ENCODE assay signal across 31 cellular contexts in the genomic region with DNA sequence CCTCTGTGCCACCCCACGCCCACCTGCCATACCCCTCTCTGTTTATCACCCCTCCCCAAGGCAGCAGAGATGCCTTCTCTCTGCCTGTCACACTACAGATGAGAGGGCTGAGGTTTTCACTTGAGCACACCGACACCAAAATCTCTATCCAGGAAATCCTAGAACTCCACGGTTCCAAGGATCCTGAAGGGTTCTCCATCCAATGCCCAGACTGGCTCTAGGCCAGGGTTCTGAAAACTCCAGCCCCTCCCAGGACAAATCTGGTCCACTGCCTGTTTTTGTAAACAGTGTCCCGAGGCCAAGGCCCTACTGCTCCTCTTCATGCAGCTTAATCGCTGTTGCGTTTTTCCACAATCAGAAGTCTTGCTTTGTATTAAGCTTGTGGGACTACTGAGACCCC.
"Had no signal": no experiment of that assay in that cellular context is flagged by ENCODE, and none has a peak within 500 bp of the region (broad histone marks: within the 10 kb centered on the region; RNA-seq: fewer than 3 reads in every experiment).

No MANE protein-coding gene starts in this region.

- H3K36me3 Mint-ChIP-seq: immature natural killer cell; stimulated activated effector memory CD8-positive, alpha-beta T cell treated with anti-CD3 and anti-CD28 coated beads, Interleukin-12 subunit alpha, Interleukin-12 subunit beta, amount 100 ng/mL, for 72 hours; type B pancreatic cell had no signal

- H3K27ac Mint-ChIP-seq: immature natural killer cell; nephron; stimulated activated effector memory CD8-positive, alpha-beta T cell treated with anti-CD3 and anti-CD28 coated beads, Interleukin-12 subunit alpha, Interleukin-12 subunit beta, amount 100 ng/mL, for 72 hours; stimulated activated naive CD8-positive, alpha-beta T cell treated with anti-CD3 and anti-CD28 coated beads, Interleukin-15, Interleukin-2, amounts not matched to agents 100 ng/mL and 50 ng/mL, for 24 hours; type B pancreatic cell had no signal

- H3K4me1 Mint-ChIP-seq: immature natural killer cell; naive thymus-derived CD8-positive, alpha-beta T cell; nephron; stimulated activated effector memory CD8-positive, alpha-beta T cell treated with anti-CD3 and anti-CD28 coated beads, Interleukin-12 subunit alpha, Interleukin-12 subunit beta, amount 100 ng/mL, for 72 hours had no signal

- H3K4me3 ChIP-seq: left lung, lower lobe of right lung, pancreas, prostate gland, skin epidermis, suprapubic skin, thoracic aorta, tibial nerve, uterus had no signal

- H3K36me3 ChIP-seq: neutrophil, prostate gland, thoracic aorta, uterus had no signal

- DNase-seq: hypothalamus; immature natural killer cell; kidney; left colon; left lung; lower lobe of right lung; mammary epithelial cell; mesenchymal stem cell; naive thymus-derived CD8-positive, alpha-beta T cell; occipital lobe; pancreas; posterior cingulate gyrus; retina; right cardiac atrium; stimulated activated CD4-positive, alpha-beta T cell treated with anti-CD3 and anti-CD28 coated beads, Interleukin-12 subunit alpha, Interleukin-12 subunit beta, amount 100 ng/mL, for 4 hours; stimulated activated CD4-positive, alpha-beta T cell treated with anti-CD3 and anti-CD28 coated beads, Interleukin-15, amount 100 ng/mL, for 24 hours; stimulated activated CD4-positive, alpha-beta T cell treated with anti-CD3 and anti-CD28 coated beads, Interleukin-4, amount 100 ng/mL, for 24 hours; stimulated activated naive CD4-positive, alpha-beta T cell; uterus had no signal

- H3K27ac ChIP-seq: left lung, lower lobe of right lung, neutrophil, pancreas, prostate gland, skin epidermis, suprapubic skin, thoracic aorta, tibial nerve, uterus had no signal

- H3K27me3 Mint-ChIP-seq: naive thymus-derived CD8-positive, alpha-beta T cell; stimulated activated naive CD8-positive, alpha-beta T cell treated with anti-CD3 and anti-CD28 coated beads, Interleukin-15, Interleukin-2, amounts not matched to agents 100 ng/mL and 50 ng/mL, for 24 hours; type B pancreatic cell had no signal

- H3K4me3 Mint-ChIP-seq: immature natural killer cell; naive thymus-derived CD8-positive, alpha-beta T cell; nephron; neural crest cell; stimulated activated effector memory CD8-positive, alpha-beta T cell treated with anti-CD3 and anti-CD28 coated beads, Interleukin-12 subunit alpha, Interleukin-12 subunit beta, amount 100 ng/mL, for 72 hours; stimulated activated naive CD8-positive, alpha-beta T cell treated with anti-CD3 and anti-CD28 coated beads, Interleukin-15, Interleukin-2, amounts not matched to agents 100 ng/mL and 50 ng/mL, for 24 hours; type B pancreatic cell had no signal

- H3K9me3 ChIP-seq: left lung, lower lobe of right lung, neutrophil, pancreas, prostate gland, suprapubic skin, thoracic aorta, tibial nerve, uterus had no signal

- H3K9me3 Mint-ChIP-seq: immature natural killer cell; naive thymus-derived CD8-positive, alpha-beta T cell; nephron; neural crest cell; stimulated activated effector memory CD8-positive, alpha-beta T cell treated with anti-CD3 and anti-CD28 coated beads, Interleukin-12 subunit alpha, Interleukin-12 subunit beta, amount 100 ng/mL, for 72 hours; stimulated activated naive CD8-positive, alpha-beta T cell treated with anti-CD3 and anti-CD28 coated beads, Interleukin-15, Interleukin-2, amounts not matched to agents 100 ng/mL and 50 ng/mL, for 24 hours; type B pancreatic cell had no signal

- H3K27me3 ChIP-seq: left lung, pancreas, suprapubic skin, tibial nerve, uterus had no signal

- ATAC-seq: left colon; left lung; lower lobe of right lung; naive thymus-derived CD8-positive, alpha-beta T cell; pancreas; right cardiac atrium; sciatic nerve; stimulated activated effector memory CD8-positive, alpha-beta T cell treated with anti-CD3 and anti-CD28 coated beads, Interleukin-12 subunit alpha, Interleukin-12 subunit beta, amount 100 ng/mL, for 72 hours had no signal

- H3K4me1 ChIP-seq: left lung, lower lobe of right lung, prostate gland, suprapubic skin, tibial nerve, uterus had no signal
